29 cellular contexts compared by ENCODE assay signal in the genomic region with DNA sequence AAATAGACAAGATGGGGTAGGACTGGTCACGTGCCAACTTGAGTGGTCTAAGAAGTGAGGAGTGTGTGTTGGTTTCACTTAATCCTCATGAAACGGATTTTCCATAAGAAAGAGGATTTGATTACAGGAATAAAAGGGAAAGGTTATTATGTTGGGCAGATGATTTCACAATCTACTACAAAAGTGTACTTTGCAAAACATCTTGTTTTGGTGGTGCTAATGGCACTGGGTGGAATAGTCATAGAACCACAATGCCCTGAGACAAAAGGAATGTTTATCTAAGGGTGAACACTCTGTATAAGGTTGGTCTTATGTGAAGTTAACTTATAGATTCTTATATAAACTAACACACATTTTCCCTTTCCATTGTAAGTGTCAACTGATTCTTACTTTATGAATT. TPM values are rescaled to one million over a fixed set of nuclear protein-coding genes. Genes with fewer than 3 reads are reported as not detected.
A peak's percentile ranks its signal among the peaks of the same experiment; 100 is the strongest.
DNase-seq lines count a peak whose midpoint lies in the region; ATAC-seq and TF ChIP-seq lines count a peak whose summit lies in the region.
"Had no signal": no experiment of that assay in that cellular context is flagged by ENCODE, and none has a peak within 500 bp of the region (broad histone marks: within the 10 kb centered on the region; RNA-seq: fewer than 3 reads in every experiment).

No MANE protein-coding gene starts in this region.

- H3K27me3 Mint-ChIP-seq in MCF 10A (ENCODE audit: insufficient read depth, unreplicated experiment) = no peaks in the 10 kb centered on the region
- no peaks in the 10 kb centered on the region for H3K27me3 Mint-ChIP-seq in activated naive CD4-positive, alpha-beta T cell treated with anti-CD3 and anti-CD28 coated beads, Interleukin-2, amount 10 ng/mL, durations not matched to agents 7 days and 5 days

- H3K27me3 ChIP-seq in breast epithelium (peaks cover 0 to 5% of the 10 kb centered on the region in 2 donors), H7 (ENCODE audit: control insufficient read depth, insufficient read depth, low read length) (no peaks in the 10 kb centered on the region)
- H3K27me3 ChIP-seq: BE2C, SJSA1 had no signal

- POLR2A ChIA-PET in MCF 10A (lab: Yijun Ruan, JAX) = no interaction called here

- no peak for TF ChIP-seq POLR2A in breast epithelium (IDR thresholded peaks at IDR 0.05)

- H3K4me1 ChIP-seq in breast epithelium = no peaks in the 10 kb centered on the region
- H3K4me1 ChIP-seq: BE2C, SJSA1 had no signal

- H3K9me3 Mint-ChIP-seq in MCF 10A (ENCODE audit: unreplicated experiment) = peaks cover 11% of the 10 kb centered on the region
- no peaks in the 10 kb centered on the region for H3K9me3 Mint-ChIP-seq in activated naive CD4-positive, alpha-beta T cell treated with anti-CD3 and anti-CD28 coated beads, Interleukin-2, amount 10 ng/mL, durations not matched to agents 7 days and 5 days
- H3K9me3 Mint-ChIP-seq: CD8-positive, alpha-beta memory T cell had no signal

- no peaks in the 10 kb centered on the region for H3K36me3 ChIP-seq in breast epithelium
- no peaks in the 10 kb centered on the region for H3K36me3 ChIP-seq in H7 (replicated peaks; ENCODE audit: control insufficient read depth, insufficient read depth, low read length)
- H3K36me3 ChIP-seq: BE2C, SJSA1 had no signal

- intact Hi-C loops in MCF 10A (cut with micrococcal nuclease) (no loop called here), breast epithelium (cut with DNase I; ENCODE audit: low total_unique reads) (no loop called here)

- in situ Hi-C loops in SK-MEL-5 (cut with HindIII; ENCODE audit: low pct_unique_long_range_greater_than_20kb, low sequenced_read_pairs) = no loop called here

- no peaks in the 10 kb centered on the region for H3K36me3 Mint-ChIP-seq in MCF 10A (ENCODE audit: insufficient read depth, unreplicated experiment)
- H3K36me3 Mint-ChIP-seq in activated naive CD4-positive, alpha-beta T cell treated with anti-CD3 and anti-CD28 coated beads, Interleukin-2, amount 10 ng/mL, durations not matched to agents 7 days and 5 days = no peaks in the 10 kb centered on the region
- H3K36me3 Mint-ChIP-seq: CD14-positive monocyte; CD8-positive, alpha-beta memory T cell had no signal

- TF ChIP-seq CTCF in MCF 10A (IDR thresholded peaks at IDR 0.05; ENCODE audit: unreplicated experiment) = no peak
- no peak for TF ChIP-seq CTCF in breast epithelium (IDR thresholded peaks at IDR 0.05)

- no peak for ATAC-seq in HG03280 (IDR thresholded peaks at IDR 0.05; ENCODE audit: unreplicated experiment)

- CTCF ChIA-PET in MCF 10A (lab: Yijun Ruan, JAX) = no interaction called here
- CTCF ChIA-PET in activated naive CD4-positive, alpha-beta T cell treated with anti-CD3 and anti-CD28 coated beads, Interleukin-2, amount 10 ng/mL, durations not matched to agents 7 days and 5 days (lab: Charles Lee) = no interaction called here

- peaks cover 5% of the 10 kb centered on the region for H3K4me1 Mint-ChIP-seq in MCF 10A (ENCODE audit: insufficient read depth, unreplicated experiment)
- H3K4me1 Mint-ChIP-seq in activated naive CD4-positive, alpha-beta T cell treated with anti-CD3 and anti-CD28 coated beads, Interleukin-2, amount 10 ng/mL, durations not matched to agents 7 days and 5 days = no peaks in the 10 kb centered on the region
- H3K4me1 Mint-ChIP-seq: CD14-positive monocyte; CD8-positive, alpha-beta memory T cell had no signal

- H3K4me3 Mint-ChIP-seq in MCF 10A (ENCODE audit: unreplicated experiment) = no peak overlapping the region
- H3K4me3 Mint-ChIP-seq in activated naive CD4-positive, alpha-beta T cell treated with anti-CD3 and anti-CD28 coated beads, Interleukin-2, amount 10 ng/mL, durations not matched to agents 7 days and 5 days = no peak overlapping the region
- H3K4me3 Mint-ChIP-seq: CD14-positive monocyte; CD8-positive, alpha-beta memory T cell; HFFc6 had no signal

- DNase-seq in MCF 10A (ENCODE audit: unreplicated experiment) (peak; percentile 5), breast epithelium (ENCODE audit: low spot score in 2 of 2) (no peak), SK-MEL-5 (ENCODE audit: low read depth, low spot score) (peak; percentile 1), iris pigment epithelial cell (ENCODE audit: low read depth) (peak; percentile 3), H7 (no peak)
- no peak for DNase-seq in activated naive CD4-positive, alpha-beta T cell treated with anti-CD3 and anti-CD28 coated beads, Interleukin-2, amount 10 ng/mL, durations not matched to agents 7 days and 5 days
- DNase-seq: ACHN; BE2C; Calu3; CD8-positive, alpha-beta memory T cell; DMS79 treated with DMSO at 0.1 percent for 48 hours; GF-D8; HFFc6; IMR-90; KG1; MM.1S; NCI-H1048; NCI-H1417; NCI-H1694; NCI-H2029 treated with DMSO at 0.1 percent for 48 hours; NCI-H226; NCI-H510A; NCI-H748 treated with DMSO at 0.1 percent for 48 hours; Right ventricle myocardium superior; RPMI8226 had no signal

- no peak overlapping the region for H3K27ac ChIP-seq in breast epithelium
- H3K27ac ChIP-seq: 22Rv1, SJSA1 had no signal

- no TSS peak for BruUV-seq in MCF 10A (replicated peaks; lab: Mats Ljungman, UMichigan)

- H3K9me3 ChIP-seq in breast epithelium = no peaks in the 10 kb centered on the region
- H3K9me3 ChIP-seq: BE2C, SJSA1 had no signal

- no peak overlapping the region for H3K27ac Mint-ChIP-seq in MCF 10A (ENCODE audit: low read depth, unreplicated experiment)
- no peak overlapping the region for H3K27ac Mint-ChIP-seq in activated naive CD4-positive, alpha-beta T cell treated with anti-CD3 and anti-CD28 coated beads, Interleukin-2, amount 10 ng/mL, durations not matched to agents 7 days and 5 days
- H3K27ac Mint-ChIP-seq: CD14-positive monocyte; CD8-positive, alpha-beta memory T cell; HFFc6 had no signal

- no peak overlapping the region for H3K4me3 ChIP-seq in breast epithelium
- H3K4me3 ChIP-seq in H7 (ENCODE audit: insufficient read depth, low read depth, low read length) = no peak overlapping the region
- H3K4me3 ChIP-seq: SJSA1 had no signal

RNA-seq across cellular contexts. Expression of a gene that starts 45.6 kb away (rescaled TPM):
- total RNA-seq in MCF 10A (2022) = 0.32 and 0.63 TPM in 2 replicates
- 1 to 10 TPM; 2.8 to 4.3 (median 4.0) TPM for total RNA-seq in breast epithelium
- 16.8 and 19.9 TPM in 2 replicates for total RNA-seq in SK-MEL-5 (2014; rRNA removed; shearing (Covaris generic))
- polyA plus RNA-seq in SK-MEL-5 (2015; cell fraction: cytosol; rRNA removed) = 13.4 and 17.1 TPM in 2 replicates
- polyA plus RNA-seq in SK-MEL-5 (2015; cell fraction: nucleus; rRNA removed) = 7.9 and 12.1 TPM in 2 replicates
- 1.0 and 1.3 TPM in 2 replicates for total RNA-seq in H7 (2014; rRNA removed; shearing (Covaris generic))

Comparison
In these comparisons a context has a peak if more than half of its experiments do, and no peak if none do; other contexts are left out.
1. DNase-seq: peak in MCF 10A (single experiment), SK-MEL-5 (single experiment) and iris pigment epithelial cell (single experiment); none in breast epithelium (0 of 2), H7 (single experiment) and activated naive CD4-positive, alpha-beta T cell treated with anti-CD3 and anti-CD28 coated beads, Interleukin-2, amount 10 ng/mL, durations not matched to agents 7 days and 5 days (single experiment).